Comparison of ENCODE assay signal across 9 cellular contexts in genomic region chr16:20911361-20911760, GRCh38. TPM values are rescaled to one million over a fixed set of nuclear protein-coding genes. Genes with fewer than 3 reads are reported as not detected.
DNase-seq lines count a peak whose midpoint lies in the region; ATAC-seq and TF ChIP-seq lines count a peak whose summit lies in the region.
"Had no signal": no experiment of that assay in that cellular context is flagged by ENCODE, and none has a peak within 500 bp of the region (broad histone marks: within the 10 kb centered on the region; RNA-seq: fewer than 3 reads in every experiment).

No MANE protein-coding gene starts in this region.

- H3K9me3 Mint-ChIP-seq in activated CD8-positive, alpha-beta T cell treated with anti-CD3 and anti-CD28 coated beads, Interleukin-2, amount 10 ng/mL, durations not matched to agents 7 days and 5 days (ENCODE audit: insufficient read depth): no peaks in the 10 kb centered on the region
- H3K9me3 Mint-ChIP-seq: memory B cell had no signal

- H3K4me3 ChIP-seq in foreskin fibroblast (ENCODE audit: low read depth in 1 of 2, low read length in 2 of 2): no peak overlapping the region
- peak overlapping the region; percentile 16 for H3K4me3 ChIP-seq in thoracic aorta

- peaks cover 37 to 80% of the 10 kb centered on the region in 2 donors for H3K4me1 ChIP-seq in thoracic aorta (ENCODE audit: control insufficient read depth in 1 of 2, low read depth in 2 of 2)

- H3K27me3 ChIP-seq in thoracic aorta (replicated peaks; ENCODE audit: insufficient read depth): no peaks in the 10 kb centered on the region

- peaks cover 35% of the 10 kb centered on the region for H3K36me3 Mint-ChIP-seq in activated CD8-positive, alpha-beta T cell treated with anti-CD3 and anti-CD28 coated beads, Interleukin-2, amount 10 ng/mL, durations not matched to agents 7 days and 5 days (ENCODE audit: low read depth)

- H3K4me3 Mint-ChIP-seq in activated CD8-positive, alpha-beta T cell treated with anti-CD3 and anti-CD28 coated beads, Interleukin-2, amount 10 ng/mL, durations not matched to agents 7 days and 5 days: peak overlapping the region; percentile 48
- H3K4me3 Mint-ChIP-seq: memory B cell had no signal

- H3K27ac ChIP-seq in thoracic aorta: peak overlapping the region; percentile 95 to 100

- no peaks in the 10 kb centered on the region for H3K36me3 ChIP-seq in thoracic aorta

- DNase-seq in activated CD4-positive, alpha-beta T cell treated with anti-CD3 and anti-CD28 coated beads, Interleukin-2, amount 50 U/mL, for 48 hours: peak; percentile 6 to 24
- no peak for DNase-seq in activated CD4-positive, alpha-beta T cell treated with anti-CD3 and anti-CD28 coated beads, Interleukin-2, amount 50 U/mL, for 1 hour
- DNase-seq in activated CD8-positive, alpha-beta T cell treated with anti-CD3 and anti-CD28 coated beads, Interleukin-2, amount 10 ng/mL, durations not matched to agents 7 days and 5 days: no peak
- DNase-seq in foreskin fibroblast (peak; percentile 80 to 86), thoracic aorta (ENCODE audit: low spot score) (no peak), NCI-H1092 (lab: John Stamatoyannopoulos, UW) (no peak)

- H3K9me3 ChIP-seq in thoracic aorta: no peaks in the 10 kb centered on the region

- CTCF ChIA-PET in activated CD8-positive, alpha-beta T cell treated with anti-CD3 and anti-CD28 coated beads, Interleukin-2, amount 10 ng/mL, durations not matched to agents 7 days and 5 days (lab: Charles Lee): interaction anchor here (1.5 to 3.6 kb wide), 2 partner anchors 27 to 61 kb away, joined by 4 to 14 read pairs; no protein-coding TSS in a partner anchor

- POLR2A ChIA-PET in activated CD8-positive, alpha-beta T cell treated with anti-CD3 and anti-CD28 coated beads, Interleukin-2, amount 10 ng/mL, durations not matched to agents 7 days and 5 days (lab: Charles Lee): interaction anchor here (0.7 to 1.2 kb wide), 3 partner anchors 11 to 170 kb away, joined by 3 to 5 read pairs (median 3); partner anchors contain the start of genes DCUN1D3, ERI2, REXO5 and THUMPD1

- ATAC-seq in activated CD8-positive, alpha-beta T cell treated with anti-CD3 and anti-CD28 coated beads, Interleukin-2, amount 10 ng/mL, durations not matched to agents 7 days and 5 days: peak; percentile 24
- ATAC-seq in thoracic aorta (ENCODE audit: insufficient number of reproducible peaks, low FRiP score, low read depth) (no peak), HG02759 (IDR thresholded peaks at IDR 0.05; ENCODE audit: unreplicated experiment) (no peak), HG03039 (IDR thresholded peaks at IDR 0.05; ENCODE audit: unreplicated experiment) (no peak)

- TF ChIP-seq CTCF in foreskin fibroblast (IDR thresholded peaks at IDR 0.05; ENCODE audit: low read depth, low read length) (no peak), thoracic aorta (IDR thresholded peaks at IDR 0.05) (no peak)

- H3K27me3 Mint-ChIP-seq in activated CD8-positive, alpha-beta T cell treated with anti-CD3 and anti-CD28 coated beads, Interleukin-2, amount 10 ng/mL, durations not matched to agents 7 days and 5 days (ENCODE audit: low read depth): no peaks in the 10 kb centered on the region
- H3K27me3 Mint-ChIP-seq: memory B cell had no signal

- peak overlapping the region; percentile 79 for H3K27ac Mint-ChIP-seq in activated CD8-positive, alpha-beta T cell treated with anti-CD3 and anti-CD28 coated beads, Interleukin-2, amount 10 ng/mL, durations not matched to agents 7 days and 5 days
- H3K27ac Mint-ChIP-seq: memory B cell had no signal

- H3K4me1 Mint-ChIP-seq in activated CD8-positive, alpha-beta T cell treated with anti-CD3 and anti-CD28 coated beads, Interleukin-2, amount 10 ng/mL, durations not matched to agents 7 days and 5 days (ENCODE audit: low read depth): peaks cover 61% of the 10 kb centered on the region

RNA-seq across cellular contexts. Expression of gene LYRM1, which starts 10.8 kb away (rescaled TPM):
- total RNA-seq in activated CD8-positive, alpha-beta T cell treated with anti-CD3 and anti-CD28 coated beads, Interleukin-2, amount 10 ng/mL, durations not matched to agents 7 days and 5 days: 10 to 100 TPM; 27.5 to 28.0 TPM
- 10 to 100 TPM; 18.7 to 34.9 TPM for total RNA-seq in thoracic aorta

RNA-seq across cellular contexts. Expression of gene DCUN1D3, which starts 11.2 kb away (rescaled TPM):
- total RNA-seq in activated CD8-positive, alpha-beta T cell treated with anti-CD3 and anti-CD28 coated beads, Interleukin-2, amount 10 ng/mL, durations not matched to agents 7 days and 5 days: 10 to 100 TPM in 1 of 2 experiments, 1 to 10 TPM in 1; 10.0 to 10.7 TPM
- 10 to 100 TPM; 25.3 to 28.0 TPM for total RNA-seq in thoracic aorta

Comparison
In these comparisons a context has a peak if more than half of its experiments do, and no peak if none do; other contexts are left out.
1. DNase-seq: peak in activated CD4-positive, alpha-beta T cell treated with anti-CD3 and anti-CD28 coated beads, Interleukin-2, amount 50 U/mL, for 48 hours (2 of 2) and foreskin fibroblast (2 of 2); none in activated CD4-positive, alpha-beta T cell treated with anti-CD3 and anti-CD28 coated beads, Interleukin-2, amount 50 U/mL, for 1 hour (single experiment), activated CD8-positive, alpha-beta T cell treated with anti-CD3 and anti-CD28 coated beads, Interleukin-2, amount 10 ng/mL, durations not matched to agents 7 days and 5 days (single experiment), thoracic aorta (single experiment) and NCI-H1092 (single experiment).